ENCODE assay signal across 1 cellular context in genomic region chr5:7850533-7851239, GRCh38.
TF ChIP-seq lines count a peak whose summit lies in the region.

CFAP90 (minus strand) TSS chr5:7851133; CDS start chr5:7851021, 112 bp downstream.

TF ChIP-seq in GM12878, 131 proteins besides CTCF, POLR2A, EP300 and RAD21 (continued from another document):
- TF ChIP-seq CUX1 (IDR thresholded peaks at IDR 0.05; ENCODE audit: insufficient replicate concordance, low read depth, low read length) (no peak), EED (IDR thresholded peaks at IDR 0.05; ENCODE audit: low read depth) (no peak), SMAD5 (IDR thresholded peaks at IDR 0.05; ENCODE audit: low read depth) (no peak), SIX5 (IDR thresholded peaks at IDR 0.05; ENCODE audit: low read depth, low read length, severe bottlenecking) (no peak), E4F1 (IDR thresholded peaks at IDR 0.05; ENCODE audit: borderline replicate concordance, partially characterized antibody) (no peak), ZNF274 (IDR thresholded peaks at IDR 0.05; ENCODE audit: insufficient read depth, insufficient read length) (no peak), E2F8 (IDR thresholded peaks at IDR 0.05; ENCODE audit: low read depth, partially characterized antibody) (no peak), WRNIP1 (IDR thresholded peaks at IDR 0.05; ENCODE audit: borderline replicate concordance, low read depth, low read length) (no peak)
TF ChIP-seq in GM12878: peak in this region for 0.
